1 cellular context compared by ENCODE assay signal in the genomic region with DNA sequence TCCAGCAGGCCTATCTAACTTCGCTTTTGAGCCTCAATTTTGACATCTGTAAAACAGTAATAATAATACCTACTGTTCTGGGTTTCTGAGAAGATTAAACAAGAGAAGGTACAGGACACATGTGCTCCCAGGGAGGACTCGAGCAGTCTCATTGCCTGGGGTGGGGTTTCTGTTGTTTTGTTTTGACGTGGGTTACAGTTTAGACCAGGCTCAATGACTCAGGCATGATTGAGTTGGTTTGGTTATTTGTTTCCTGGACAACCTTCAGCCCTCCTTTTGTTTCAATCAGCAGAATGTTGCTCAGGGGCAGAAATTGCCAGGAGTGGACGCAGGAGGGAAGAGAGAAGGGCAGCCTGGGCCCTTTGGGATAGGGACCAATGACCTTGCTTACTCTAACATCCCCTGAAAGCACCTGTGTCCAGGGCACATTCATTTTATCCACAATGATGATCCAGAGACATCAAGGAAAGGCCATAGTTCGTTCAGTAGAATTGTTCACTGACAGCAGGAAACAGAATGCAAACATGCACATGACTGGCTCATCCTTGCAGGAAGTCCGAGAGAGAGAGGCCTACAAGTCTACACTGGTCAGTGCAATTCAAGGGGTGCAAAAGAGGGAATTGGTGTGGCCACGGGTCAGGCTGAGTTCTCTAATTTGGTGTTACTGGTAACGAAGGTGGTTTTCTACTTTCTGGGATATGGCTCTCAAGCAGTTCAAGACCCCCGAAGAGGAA.
TF ChIP-seq lines count a peak whose summit lies in the region.

No MANE protein-coding gene starts in this region.

TF ChIP-seq in GM12878, 131 proteins besides CTCF, POLR2A, EP300 and RAD21 (continued from another document):
- no peak for TF ChIP-seq POLR2AphosphoS5 (IDR thresholded peaks at IDR 0.05; ENCODE audit: low read length)
- peak; percentile 15; the same call in 1 of the 2 replicates for TF ChIP-seq CREM (IDR thresholded peaks at IDR 0.05; ENCODE audit: low read depth)
- TF ChIP-seq HDGF (IDR thresholded peaks at IDR 0.05), result no peak
- no peak for TF ChIP-seq NR2F1 (conservative IDR thresholded peaks at IDR 0.05)
- TF ChIP-seq CREB1 (IDR thresholded peaks at IDR 0.05; ENCODE audit: low read depth), result 0 out of 2 replicates have a peak, but pooled peaks have one; percentile 19
- peak; percentile 36 for TF ChIP-seq JUNB (IDR thresholded peaks at IDR 0.05)
- TF ChIP-seq NR2C2 (IDR thresholded peaks at IDR 0.05; ENCODE audit: borderline replicate concordance, control insufficient read depth, insufficient read length, low read depth), result no peak
- no peak for TF ChIP-seq MXI1 (IDR thresholded peaks at IDR 0.05; ENCODE audit: low read depth, low read length)
